17 cellular contexts compared by ENCODE assay signal in the genomic region with DNA sequence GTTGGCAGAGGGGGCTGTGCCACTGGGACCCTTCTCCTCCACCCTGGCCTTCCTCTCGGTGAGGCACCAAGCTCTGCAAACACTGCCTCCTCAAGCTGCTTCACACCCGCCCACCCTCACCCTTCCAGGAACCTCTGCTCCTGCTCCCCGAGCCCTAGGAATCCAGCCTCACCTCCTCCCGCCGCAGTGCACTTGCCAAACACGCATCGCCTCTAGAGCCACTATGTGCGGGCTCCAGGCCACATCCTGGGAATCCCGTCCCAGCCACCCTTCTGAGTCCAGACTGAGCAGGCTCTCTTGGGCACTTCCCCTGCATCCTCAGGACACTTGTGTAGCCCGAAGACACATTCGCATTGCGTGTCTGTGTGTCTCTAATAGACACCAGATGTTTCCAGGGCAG.
"Had no signal": no experiment of that assay in that cellular context is flagged by ENCODE, and none has a peak within 500 bp of the region (broad histone marks: within the 10 kb centered on the region; RNA-seq: fewer than 3 reads in every experiment).

No MANE protein-coding gene starts in this region.

- H3K27ac Mint-ChIP-seq: activated naive CD4-positive, alpha-beta T cell treated with anti-CD3 and anti-CD28 coated beads, Interleukin-2, amount 50 U/mL, for 24 hours had no signal

- H3K4me3 Mint-ChIP-seq: activated naive CD4-positive, alpha-beta T cell treated with anti-CD3 and anti-CD28 coated beads, Interleukin-2, amount 50 U/mL, for 24 hours had no signal

- H3K9me3 Mint-ChIP-seq: activated naive CD4-positive, alpha-beta T cell treated with anti-CD3 and anti-CD28 coated beads, Interleukin-2, amount 50 U/mL, for 24 hours had no signal

- H3K27ac ChIP-seq: adrenal gland, cardiac muscle cell, pancreas, tibial nerve, vagina had no signal

- H3K27me3 Mint-ChIP-seq: activated naive CD4-positive, alpha-beta T cell treated with anti-CD3 and anti-CD28 coated beads, Interleukin-2, amount 50 U/mL, for 24 hours had no signal

- DNase-seq: activated CD4-positive, alpha-beta T cell treated with anti-CD3 and anti-CD28 coated beads, Interleukin-2, amount 50 U/mL, for 4 hours; activated T-cell treated with anti-CD3 and anti-CD28 coated beads for 4 hours; erythroblast; islet precursor cell; midbrain; stimulated activated CD4-positive, alpha-beta T cell treated with anti-CD3 and anti-CD28 coated beads, Interleukin-15, amount 100 ng/mL, for 24 hours; stimulated activated CD4-positive, alpha-beta T cell treated with anti-CD3 and anti-CD28 coated beads, Interleukin-4, amount 100 ng/mL, for 1 hour; stimulated activated naive CD4-positive, alpha-beta T cell treated with Interleukin-2 at 50 U/mL for 16 hours; T1000 had no signal

- H3K36me3 Mint-ChIP-seq: activated naive CD4-positive, alpha-beta T cell treated with anti-CD3 and anti-CD28 coated beads, Interleukin-2, amount 50 U/mL, for 24 hours had no signal

- ATAC-seq: activated CD4-positive, CD25-positive, alpha-beta regulatory T cell treated with anti-CD3 and anti-CD28 coated beads, Interleukin-2, amount 50 U/mL, for 24 hours; left lobe of liver; pancreas had no signal
